Comparison of ENCODE assay signal across 23 cellular contexts in the genomic region with DNA sequence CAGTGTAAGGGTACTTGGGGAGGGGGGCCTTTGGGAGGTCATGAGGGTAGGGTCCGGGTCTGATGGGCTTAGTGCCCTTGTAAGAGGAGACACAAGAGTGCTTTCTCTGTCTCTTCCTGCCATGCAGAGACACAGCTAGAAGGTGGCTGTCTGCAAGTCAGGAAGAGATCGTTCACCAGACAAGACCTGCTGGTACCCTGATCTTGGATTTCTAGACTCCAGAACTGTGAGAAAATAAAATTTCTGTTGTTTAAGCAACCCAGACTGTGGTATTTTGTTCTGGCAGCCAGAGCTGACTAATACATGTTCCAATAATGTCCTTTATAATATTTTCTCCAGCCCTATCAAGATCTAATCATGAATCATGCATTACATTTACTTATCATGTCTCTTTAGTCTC.
"Had no signal": no experiment of that assay in that cellular context is flagged by ENCODE, and none has a peak within 500 bp of the region (broad histone marks: within the 10 kb centered on the region; RNA-seq: fewer than 3 reads in every experiment).

No MANE protein-coding gene starts in this region.

- H3K27me3 ChIP-seq: testis, thyroid gland, tibial artery, tibial nerve, upper lobe of left lung, uterus, vagina had no signal

- DNase-seq: stimulated activated CD4-positive, alpha-beta T cell treated with anti-CD3 and anti-CD28 coated beads, Interleukin-2, amount 100 ng/mL, for 48 hours; stimulated activated CD4-positive, alpha-beta T cell treated with anti-CD3 and anti-CD28 coated beads, Interleukin-4, amount 100 ng/mL, for 1 hour; stimulated activated CD4-positive, alpha-beta T cell treated with anti-CD3 and anti-CD28 coated beads, Interleukin-4, amount 100 ng/mL, for 24 hours; stimulated activated CD4-positive, alpha-beta T cell treated with anti-CD3 and anti-CD28 coated beads, Interleukin-4, amount 100 ng/mL, for 4 hours; stimulated activated CD8-positive, alpha-beta memory T cell treated with anti-CD3 and anti-CD28 coated beads, Interleukin-4, amount 100 ng/mL, for 48 hours; stimulated activated naive B cell treated with anti-CD40 and anti-IgM and Interleukin-4, amounts not matched to agents 10 μg/mL and 1 μg/mL and 100 μg/mL, for 72 hours; stimulated activated naive CD4-positive, alpha-beta T cell; stimulated activated naive CD4-positive, alpha-beta T cell treated with Interleukin-2 at 50 U/mL for 16 hours; stimulated activated naive CD8-positive, alpha-beta T cell treated with anti-CD3 and anti-CD28 coated beads, Interleukin-15, amount 100 ng/mL, for 72 hours; stimulated activated naive CD8-positive, alpha-beta T cell treated with anti-CD3 and anti-CD28 coated beads, Interleukin-15, Interleukin-2, amounts not matched to agents 100 U/mL and 50 U/mL, for 24 hours; stomach; substantia nigra; testis; thyroid gland; tibial artery; transverse colon; upper lobe of left lung; upper lobe of right lung; uterus had no signal

- H3K4me1 ChIP-seq: stomach, suprapubic skin, testis, thyroid gland, tibial nerve, transverse colon, upper lobe of left lung, upper lobe of right lung, uterus, vagina had no signal

- H3K9me3 ChIP-seq: testis, thyroid gland, uterus, vagina had no signal

- H3K4me3 ChIP-seq: stomach, suprapubic skin, testis, thoracic aorta, thyroid gland, tibial artery, tibial nerve, transverse colon, upper lobe of left lung, upper lobe of right lung, uterus, vagina had no signal

- H3K36me3 ChIP-seq: stomach, suprapubic skin, thoracic aorta, thyroid gland, tibial artery, tibial nerve, transverse colon, upper lobe of left lung, upper lobe of right lung, uterus, vagina had no signal

- H3K27ac ChIP-seq: stomach, suprapubic skin, testis, thoracic aorta, thyroid gland, tibial artery, tibial nerve, transverse colon, upper lobe of left lung, upper lobe of right lung, uterus, vagina had no signal
